In genomic region chr4:66906314-66906713, GRCh38 we compare ENCODE assay signal across 18 cellular contexts.
DNase-seq lines count a peak whose midpoint lies in the region; ATAC-seq lines count a peak whose summit lies in the region.
"Had no signal": no experiment of that assay in that cellular context is flagged by ENCODE, and none has a peak within 500 bp of the region (broad histone marks: within the 10 kb centered on the region; RNA-seq: fewer than 3 reads in every experiment).

No MANE protein-coding gene starts in this region.

- H3K27me3 Mint-ChIP-seq in activated T-helper 2 cell treated with anti-CD3 and anti-CD28 coated beads, Interferon-gamma antibody, Interleukin-2, Interleukin-4, amounts not matched to agents 10 μg/mL and 5 μg/mL and 100 μg/mL, durations not matched to agents 14 hours and 24 hours and 36 hours (ENCODE audit: low read depth), result no peaks in the 10 kb centered on the region

- no peaks in the 10 kb centered on the region for H3K36me3 Mint-ChIP-seq in activated T-helper 2 cell treated with anti-CD3 and anti-CD28 coated beads, Interferon-gamma antibody, Interleukin-2, Interleukin-4, amounts not matched to agents 10 μg/mL and 5 μg/mL and 100 μg/mL, durations not matched to agents 14 hours and 24 hours and 36 hours (ENCODE audit: low read depth)

- H3K4me1 Mint-ChIP-seq in activated T-helper 2 cell treated with anti-CD3 and anti-CD28 coated beads, Interferon-gamma antibody, Interleukin-2, Interleukin-4, amounts not matched to agents 10 μg/mL and 5 μg/mL and 100 μg/mL, durations not matched to agents 14 hours and 24 hours and 36 hours (ENCODE audit: low read depth), result no peaks in the 10 kb centered on the region
- H3K4me1 Mint-ChIP-seq: neural crest cell had no signal

- no peak overlapping the region for H3K27ac ChIP-seq in effector memory CD4-positive, alpha-beta T cell (ENCODE audit: insufficient read depth, low read length, poor library complexity, severe bottlenecking)
- H3K27ac ChIP-seq: HL-60, RWPE1, stomach had no signal

- no peaks in the 10 kb centered on the region for H3K27me3 ChIP-seq in effector memory CD4-positive, alpha-beta T cell (replicated peaks; ENCODE audit: control insufficient read depth, insufficient read depth, low read length, poor library complexity, severe bottlenecking)
- H3K27me3 ChIP-seq: stomach had no signal

- H3K4me1 ChIP-seq in effector memory CD4-positive, alpha-beta T cell (ENCODE audit: control insufficient read depth, insufficient read depth, low read length, poor library complexity, severe bottlenecking), result no peaks in the 10 kb centered on the region
- H3K4me1 ChIP-seq: Caco-2, stomach had no signal

- intact Hi-C loops in activated T-helper 2 cell treated with anti-CD3 and anti-CD28 coated beads, Interferon-gamma antibody, Interleukin-2, Interleukin-4, amounts not matched to agents 10 μg/mL and 5 μg/mL and 100 μg/mL, durations not matched to agents 14 hours and 24 hours and 36 hours (cut with micrococcal nuclease), result no loop called here

- H3K9me3 ChIP-seq in effector memory CD4-positive, alpha-beta T cell (ENCODE audit: control insufficient read depth, low read length), result no peaks in the 10 kb centered on the region
- H3K9me3 ChIP-seq: Caco-2, stomach had no signal

- H3K27ac Mint-ChIP-seq in activated T-helper 2 cell treated with anti-CD3 and anti-CD28 coated beads, Interferon-gamma antibody, Interleukin-2, Interleukin-4, amounts not matched to agents 10 μg/mL and 5 μg/mL and 100 μg/mL, durations not matched to agents 14 hours and 24 hours and 36 hours, result no peak overlapping the region

- H3K36me3 ChIP-seq in effector memory CD4-positive, alpha-beta T cell (ENCODE audit: control insufficient read depth, insufficient read depth, low read length), result no peaks in the 10 kb centered on the region
- H3K36me3 ChIP-seq: stomach had no signal

- peaks cover 9% of the 10 kb centered on the region for H3K9me3 Mint-ChIP-seq in activated T-helper 2 cell treated with anti-CD3 and anti-CD28 coated beads, Interferon-gamma antibody, Interleukin-2, Interleukin-4, amounts not matched to agents 10 μg/mL and 5 μg/mL and 100 μg/mL, durations not matched to agents 14 hours and 24 hours and 36 hours
- H3K9me3 Mint-ChIP-seq: neural crest cell had no signal

- DNase-seq in DMS 273 (lab: John Stamatoyannopoulos, UW; ENCODE audit: unreplicated experiment) (peak; percentile 72), NCI-H1417 treated with DMSO at 0.1 percent for 48 hours (lab: John Stamatoyannopoulos, UW) (peak; percentile 69), NCI-H345 (lab: John Stamatoyannopoulos, UW) (peak; percentile 94), SW480 (ENCODE audit: low spot score) (peak; percentile 1), NCI-H1694 (lab: John Stamatoyannopoulos, UW) (no peak)
- DNase-seq in activated T-helper 2 cell treated with anti-CD3 and anti-CD28 coated beads, Interferon-gamma antibody, Interleukin-2, Interleukin-4, amounts not matched to agents 10 μg/mL and 5 μg/mL and 100 μg/mL, durations not matched to agents 14 hours and 24 hours and 36 hours (ENCODE audit: low spot score), result no peak
- no peak for DNase-seq in effector memory CD4-positive, alpha-beta T cell
- DNase-seq: activated CD4-positive, CD25-positive, alpha-beta regulatory T cell; activated gamma-delta T cell; Caco-2; NCI-H446; retina; stomach; T-helper 1 cell had no signal

- no peak for ATAC-seq in HG03108 (IDR thresholded peaks at IDR 0.05; ENCODE audit: unreplicated experiment)

- H3K4me3 ChIP-seq in effector memory CD4-positive, alpha-beta T cell (ENCODE audit: insufficient read depth, low read depth, low read length, poor library complexity, severe bottlenecking), result no peak overlapping the region
- H3K4me3 ChIP-seq: stomach had no signal

- no peak overlapping the region for H3K4me3 Mint-ChIP-seq in activated T-helper 2 cell treated with anti-CD3 and anti-CD28 coated beads, Interferon-gamma antibody, Interleukin-2, Interleukin-4, amounts not matched to agents 10 μg/mL and 5 μg/mL and 100 μg/mL, durations not matched to agents 14 hours and 24 hours and 36 hours (ENCODE audit: low read depth)
- H3K4me3 Mint-ChIP-seq: neural crest cell had no signal

Comparison
In these comparisons a context has a peak if more than half of its experiments do, and no peak if none do; other contexts are left out.
1. DNase-seq: peak in DMS 273 (single experiment), NCI-H1417 treated with DMSO at 0.1 percent for 48 hours (single experiment), NCI-H345 (single experiment) and SW480 (single experiment); none in activated T-helper 2 cell treated with anti-CD3 and anti-CD28 coated beads, Interferon-gamma antibody, Interleukin-2, Interleukin-4, amounts not matched to agents 10 μg/mL and 5 μg/mL and 100 μg/mL, durations not matched to agents 14 hours and 24 hours and 36 hours (single experiment), effector memory CD4-positive, alpha-beta T cell (0 of 3) and NCI-H1694 (single experiment).